In the genomic region with DNA sequence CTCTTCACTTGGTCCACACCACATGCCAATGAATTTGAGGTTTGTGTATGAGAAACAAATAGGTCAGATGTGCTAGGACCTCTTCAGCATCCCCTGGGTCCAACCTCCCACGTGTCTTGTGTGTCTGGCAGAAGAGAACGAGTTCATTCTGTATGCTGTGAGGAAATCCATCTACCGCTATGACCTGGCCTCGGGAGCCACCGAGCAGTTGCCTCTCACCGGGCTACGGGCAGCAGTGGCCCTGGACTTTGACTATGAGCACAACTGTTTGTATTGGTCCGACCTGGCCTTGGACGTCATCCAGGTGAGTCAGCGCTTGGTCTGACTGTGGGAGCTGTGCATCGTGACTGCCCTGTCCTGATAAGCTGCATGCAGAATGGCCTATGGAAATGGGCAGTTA, we compare ENCODE assay signal across 14 cellular contexts.
DNase-seq lines count a peak whose midpoint lies in the region; ATAC-seq and TF ChIP-seq lines count a peak whose summit lies in the region.
"Had no signal": no experiment of that assay in that cellular context is flagged by ENCODE, and none has a peak within 500 bp of the region (broad histone marks: within the 10 kb centered on the region; RNA-seq: fewer than 3 reads in every experiment).

No MANE protein-coding gene starts in this region.

- no peaks in the 10 kb centered on the region for H3K27me3 Mint-ChIP-seq in WTC11 (ENCODE audit: low read depth)
- H3K27me3 Mint-ChIP-seq: B cell; IgD-negative memory B cell; naive thymus-derived CD4-positive, alpha-beta T cell had no signal

- H3K36me3 Mint-ChIP-seq in WTC11: peaks cover 55% of the 10 kb centered on the region
- H3K36me3 Mint-ChIP-seq: IgD-negative memory B cell had no signal

- H3K4me3 Mint-ChIP-seq in WTC11: no peak overlapping the region
- H3K4me3 Mint-ChIP-seq: B cell; naive thymus-derived CD4-positive, alpha-beta T cell had no signal

- TF ChIP-seq EP300 in gastroesophageal sphincter (IDR thresholded peaks at IDR 0.05): no peak

- H3K27me3 ChIP-seq in gastroesophageal sphincter: no peaks in the 10 kb centered on the region
- H3K27me3 ChIP-seq: cardiac muscle cell had no signal

- CTCF ChIA-PET in WTC11 (lab: Charles Lee): interaction anchor here (0.8 kb wide), 1 partner anchor 234 kb away, joined by 3 read pairs; no protein-coding TSS in a partner anchor

- POLR2A ChIA-PET in WTC11 (lab: Charles Lee): no interaction called here

- TF ChIP-seq CTCF in WTC11 (IDR thresholded peaks at IDR 0.05) (no peak), GM13977 (IDR thresholded peaks at IDR 0.05; ENCODE audit: extremely low read depth, insufficient read depth, missing control alignments) (no peak), gastroesophageal sphincter (IDR thresholded peaks at IDR 0.05) (no peak)

- in situ Hi-C loops in G401 (cut with HindIII; ENCODE audit: low sequenced_read_pairs) (no loop called here), GM13977 (cut with MboI; ENCODE audit: low pct_unique_long_range_greater_than_20kb, low sequenced_read_pairs, unreplicated experiment) (no loop called here)

- H3K9me3 Mint-ChIP-seq in WTC11: no peaks in the 10 kb centered on the region
- H3K9me3 Mint-ChIP-seq: IgD-negative memory B cell had no signal

- H3K27ac Mint-ChIP-seq in WTC11: no peak overlapping the region
- H3K27ac Mint-ChIP-seq: B cell, IgD-negative memory B cell had no signal

- no peak for ATAC-seq in WTC11
- no peak for ATAC-seq in GM21619 (IDR thresholded peaks at IDR 0.05; ENCODE audit: unreplicated experiment)
- no peak for ATAC-seq in HG03439 (IDR thresholded peaks at IDR 0.05; ENCODE audit: unreplicated experiment)
- ATAC-seq in gastroesophageal sphincter: no peak
- ATAC-seq: naive thymus-derived CD4-positive, alpha-beta T cell had no signal

- TF ChIP-seq POLR2A in gastroesophageal sphincter (IDR thresholded peaks at IDR 0.05): no peak

- 50 to 67% methylated on average over 2 to 11 of the region's 11 CpGs for WGBS in gastroesophageal sphincter (ENCODE audit: low coverage in 1 of 2), 2 donors

- H3K4me1 ChIP-seq in gastroesophageal sphincter: no peaks in the 10 kb centered on the region

- DNase-seq in A172 (ENCODE audit: low spot score): peak; percentile 47
- DNase-seq in G401 (ENCODE audit: low spot score): peak; percentile 57
- no peak for DNase-seq in WTC11 (ENCODE audit: low spot score)
- peak; percentile 69 for DNase-seq in islet precursor cell
- no peak for DNase-seq in GM13977 (ENCODE audit: low spot score)
- DNase-seq: activated T-cell treated with anti-CD3 and anti-CD28 coated beads, Interleukin-2, amount 50 U/mL, for 48 hours; naive thymus-derived CD4-positive, alpha-beta T cell; SHP77 had no signal

- H3K27ac ChIP-seq in gastroesophageal sphincter: no peak overlapping the region
- H3K27ac ChIP-seq: cardiac muscle cell had no signal

- no peaks in the 10 kb centered on the region for H3K9me3 ChIP-seq in gastroesophageal sphincter

- no peaks in the 10 kb centered on the region for H3K4me1 Mint-ChIP-seq in WTC11
- H3K4me1 Mint-ChIP-seq: B cell had no signal

- H3K36me3 ChIP-seq in gastroesophageal sphincter: peaks cover 0 to 37% of the 10 kb centered on the region in 2 donors
- H3K36me3 ChIP-seq: cardiac muscle cell had no signal

- H3K4me3 ChIP-seq in gastroesophageal sphincter: no peak overlapping the region
- H3K4me3 ChIP-seq: cardiac muscle cell had no signal

TF ChIP-seq in WTC11, 78 proteins besides CTCF, POLR2A, EP300 and RAD21:
- TF ChIP-seq, protein P1, sequence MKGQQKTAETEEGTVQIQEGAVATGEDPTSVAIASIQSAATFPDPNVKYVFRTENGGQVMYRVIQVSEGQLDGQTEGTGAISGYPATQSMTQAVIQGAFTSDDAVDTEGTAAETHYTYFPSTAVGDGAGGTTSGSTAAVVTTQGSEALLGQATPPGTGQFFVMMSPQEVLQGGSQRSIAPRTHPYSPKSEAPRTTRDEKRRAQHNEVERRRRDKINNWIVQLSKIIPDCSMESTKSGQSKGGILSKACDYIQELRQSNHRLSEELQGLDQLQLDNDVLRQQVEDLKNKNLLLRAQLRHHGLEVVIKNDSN (CRISPR knock-in tag; IDR thresholded peaks at IDR 0.05): no peak
- TF ChIP-seq GABPB1 (CRISPR knock-in tag; IDR thresholded peaks at IDR 0.05): peak; percentile 70
- TF ChIP-seq CDX4 (CRISPR knock-in tag; IDR thresholded peaks at IDR 0.05; ENCODE audit: borderline replicate concordance): no peak
- TF ChIP-seq ZNF281 (CRISPR knock-in tag; IDR thresholded peaks at IDR 0.05): no peak
- no peak for TF ChIP-seq SOX15 (CRISPR knock-in tag; IDR thresholded peaks at IDR 0.05)
- TF ChIP-seq NFE2L1 (CRISPR knock-in tag; IDR thresholded peaks at IDR 0.05): no peak

Comparison
In these comparisons a context has a peak if more than half of its experiments do, and no peak if none do; other contexts are left out.
1. DNase-seq: peak in A172 (single experiment), G401 (single experiment) and islet precursor cell (single experiment); none in WTC11 (single experiment) and GM13977 (single experiment).